Comparison of ENCODE assay signal across 15 cellular contexts in genomic region chr19:3234800-3235199, GRCh38. TPM values are rescaled to one million over a fixed set of nuclear protein-coding genes. Genes with fewer than 3 reads are reported as not detected.
A peak's percentile ranks its signal among the peaks of the same experiment; 100 is the strongest.
DNase-seq lines count a peak whose midpoint lies in the region; ATAC-seq, FAIRE-seq and TF ChIP-seq lines count a peak whose summit lies in the region.
"Had no signal": no experiment of that assay in that cellular context is flagged by ENCODE, and none has a peak within 500 bp of the region (broad histone marks: within the 10 kb centered on the region; RNA-seq: fewer than 3 reads in every experiment).

No MANE protein-coding gene starts in this region.

- H3K27ac Mint-ChIP-seq in MCF 10A (ENCODE audit: low read depth, unreplicated experiment): no peak overlapping the region
- H3K27ac Mint-ChIP-seq in immature natural killer cell: no peak overlapping the region
- H3K27ac Mint-ChIP-seq: CD8-positive, alpha-beta T cell; stimulated activated naive CD8-positive, alpha-beta T cell treated with anti-CD3 and anti-CD28 coated beads, Interleukin-15, Interleukin-2, amounts not matched to agents 100 ng/mL and 50 ng/mL, for 24 hours had no signal

- no peaks in the 10 kb centered on the region for H4K20me1 ChIP-seq in mammary epithelial cell (ENCODE audit: insufficient read depth, low read length)

- peaks cover 0 to 5% of the 10 kb centered on the region in 2 donors for H3K9me3 ChIP-seq in breast epithelium
- no peaks in the 10 kb centered on the region for H3K9me3 ChIP-seq in mammary epithelial cell (replicated peaks; ENCODE audit: insufficient read depth, low read length)
- no peaks in the 10 kb centered on the region for H3K9me3 ChIP-seq in small intestine (ENCODE audit: control insufficient read depth, low read depth)

- no peaks in the 10 kb centered on the region for H3K79me2 ChIP-seq in mammary epithelial cell (ENCODE audit: insufficient read depth, low read length)

- H3K27ac ChIP-seq in breast epithelium: no peak overlapping the region
- no peak overlapping the region for H3K27ac ChIP-seq in mammary epithelial cell (ENCODE audit: insufficient read depth, low read depth, low read length)
- no peak overlapping the region for H3K27ac ChIP-seq in small intestine (ENCODE audit: low read depth in 1 of 2, low read length in 1 of 2)
- H3K27ac ChIP-seq: heart left ventricle had no signal

- 80% methylated on average over 4 of the region's 9 CpGs for WGBS in mammary epithelial cell (ENCODE audit: low coverage, missing lambda C conversion rate)
- WGBS in small intestine, 3 donors: 48 to 60% (median 55%) methylated on average over 9 of the region's 9 CpGs

- no peak for ATAC-seq in HG03108 (IDR thresholded peaks at IDR 0.05; ENCODE audit: unreplicated experiment)
- ATAC-seq: CD8-positive, alpha-beta T cell; heart left ventricle had no signal

- H3K4me3 Mint-ChIP-seq in MCF 10A (ENCODE audit: unreplicated experiment) (no peak overlapping the region), immature natural killer cell (no peak overlapping the region)
- H3K4me3 Mint-ChIP-seq: CD8-positive, alpha-beta T cell; stimulated activated naive CD8-positive, alpha-beta T cell treated with anti-CD3 and anti-CD28 coated beads, Interleukin-15, Interleukin-2, amounts not matched to agents 100 ng/mL and 50 ng/mL, for 24 hours had no signal

- TF ChIP-seq CTCF in MCF 10A (IDR thresholded peaks at IDR 0.05; ENCODE audit: unreplicated experiment) (peak; percentile 23), breast epithelium (IDR thresholded peaks at IDR 0.05) (no peak), mammary epithelial cell (conservative IDR thresholded peaks at IDR 0.05 in 1 of 2, IDR thresholded peaks at IDR 0.05 in 1 of 2; ENCODE audit: extremely low read depth in 1 of 2, insufficient read depth in 1 of 2, low read depth in 1 of 2, low read length in 2 of 2) (peak; percentile 28 to 36)

- H3K4me1 ChIP-seq in breast epithelium (no peaks in the 10 kb centered on the region), mammary epithelial cell (ENCODE audit: insufficient read depth, low read length) (no peaks in the 10 kb centered on the region), small intestine (ENCODE audit: control insufficient read depth in 2 of 2, insufficient read depth in 1 of 2, low read depth in 1 of 2, low read length in 1 of 2) (no peaks in the 10 kb centered on the region)
- H3K4me1 ChIP-seq: heart left ventricle had no signal

- H3K4me3 ChIP-seq in breast epithelium: no peak overlapping the region
- no peak overlapping the region for H3K4me3 ChIP-seq in mammary epithelial cell (replicated peaks in 1 of 3; ENCODE audit: insufficient read depth in 1 of 3, low read depth in 2 of 3, low read length in 3 of 3)
- no peak overlapping the region for H3K4me3 ChIP-seq in small intestine (ENCODE audit: low read depth in 1 of 2, low read length in 2 of 2)
- H3K4me3 ChIP-seq: heart left ventricle had no signal

- in situ Hi-C loops in mammary epithelial cell (cut with MboI; ENCODE audit: low sequenced_read_pairs in 2 of 2): no loop called here

- intact Hi-C loops in MCF 10A (cut with micrococcal nuclease): no loop called here
- intact Hi-C loops in breast epithelium (cut with DNase I; ENCODE audit: low total_unique reads): no loop called here
- intact Hi-C loops in mammary epithelial cell (cut with micrococcal nuclease): no loop called here

- TF ChIP-seq POLR2A in breast epithelium (IDR thresholded peaks at IDR 0.05): no peak

- POLR2A ChIA-PET in MCF 10A (lab: Yijun Ruan, JAX): interaction anchor here (0.7 kb wide), 1 partner anchor 45 kb away, joined by 3 read pairs; no protein-coding TSS in a partner anchor

- no peaks in the 10 kb centered on the region for H3K36me3 Mint-ChIP-seq in MCF 10A (ENCODE audit: insufficient read depth, unreplicated experiment)
- peaks cover 0 to 4% (median 0%) of the 10 kb centered on the region in 3 donors for H3K36me3 Mint-ChIP-seq in immature natural killer cell
- H3K36me3 Mint-ChIP-seq: CD8-positive, alpha-beta T cell had no signal

- dilution Hi-C loops in mammary epithelial cell (cut with HindIII; ENCODE audit: low sequenced_read_pairs): loop anchor here (5.0 to 10.0 kb wide), 5 partner anchors 38 to 210 kb away; partner anchors contain the start of gene TLE2

- H3K4me1 Mint-ChIP-seq in MCF 10A (ENCODE audit: insufficient read depth, unreplicated experiment) (no peaks in the 10 kb centered on the region), immature natural killer cell (no peaks in the 10 kb centered on the region)

- CTCF ChIA-PET in MCF 10A (lab: Yijun Ruan, JAX) (interaction anchor here (0.5 to 0.6 kb wide), 3 partner anchors 19 to 281 kb away, joined by 3 to 6 read pairs (median 3); no protein-coding TSS in a partner anchor), mammary epithelial cell (lab: Charles Lee; ENCODE audit: low non-redundant PET) (no interaction called here)

- H3K9me3 Mint-ChIP-seq in MCF 10A (ENCODE audit: unreplicated experiment) (no peaks in the 10 kb centered on the region), immature natural killer cell (no peaks in the 10 kb centered on the region)
- H3K9me3 Mint-ChIP-seq: CD8-positive, alpha-beta T cell; stimulated activated naive CD8-positive, alpha-beta T cell treated with anti-CD3 and anti-CD28 coated beads, Interleukin-15, Interleukin-2, amounts not matched to agents 100 ng/mL and 50 ng/mL, for 24 hours had no signal

- no peak for DNase-seq in MCF 10A (ENCODE audit: unreplicated experiment)
- no peak for DNase-seq in breast epithelium (ENCODE audit: low spot score in 2 of 2)
- DNase-seq in NAMALWA (ENCODE audit: low spot score): peak; percentile 42
- DNase-seq in mammary epithelial cell: no peak
- peak; percentile 74 for DNase-seq in stimulated activated CD8-positive, alpha-beta memory T cell treated with anti-CD3 and anti-CD28 coated beads, Interleukin-4, amount 100 ng/mL, for 48 hours
- DNase-seq in immature natural killer cell: no peak
- DNase-seq in small intestine: no peak
- DNase-seq: CD8-positive, alpha-beta T cell; cortex of kidney; MV-4-11; NCI-H526 had no signal

- H3K9ac ChIP-seq in mammary epithelial cell (ENCODE audit: insufficient read depth, low read length): no peak overlapping the region

- H3K36me3 ChIP-seq in breast epithelium (no peaks in the 10 kb centered on the region), mammary epithelial cell (ENCODE audit: insufficient read depth, low read length) (no peaks in the 10 kb centered on the region), small intestine (ENCODE audit: control insufficient read depth in 2 of 2, insufficient read depth in 2 of 2, low read length in 2 of 2) (no peaks in the 10 kb centered on the region)
- H3K36me3 ChIP-seq: heart left ventricle had no signal

- BruUV-seq in MCF 10A (replicated peaks; lab: Mats Ljungman, UMichigan): no TSS peak
- BruUV-seq in mammary epithelial cell (replicated peaks; lab: Mats Ljungman, UMichigan): no TSS peak

- peaks cover 20% of the 10 kb centered on the region for H3K27me3 Mint-ChIP-seq in MCF 10A (ENCODE audit: insufficient read depth, unreplicated experiment)
- H3K27me3 Mint-ChIP-seq in immature natural killer cell (ENCODE audit: low read depth in 3 of 3): peaks cover 2 to 8% (median 4%) of the 10 kb centered on the region in 3 donors
- H3K27me3 Mint-ChIP-seq: stimulated activated naive CD8-positive, alpha-beta T cell treated with anti-CD3 and anti-CD28 coated beads, Interleukin-15, Interleukin-2, amounts not matched to agents 100 ng/mL and 50 ng/mL, for 24 hours had no signal

- H2AFZ ChIP-seq in mammary epithelial cell (ENCODE audit: low read depth, low read length): no peak overlapping the region

- no peak overlapping the region for H3K4me2 ChIP-seq in mammary epithelial cell (ENCODE audit: insufficient read depth, low read depth, low read length)

- H3K27me3 ChIP-seq in breast epithelium: no peaks in the 10 kb centered on the region
- no peaks in the 10 kb centered on the region for H3K27me3 ChIP-seq in mammary epithelial cell (ENCODE audit: insufficient read depth, low read length)
- no peaks in the 10 kb centered on the region for H3K27me3 ChIP-seq in small intestine (ENCODE audit: control insufficient read depth in 2 of 2, insufficient read depth in 2 of 2, low read length in 2 of 2)

- no peak for FAIRE-seq in small intestine (lab: Jason Lieb, UNC)

RNA-seq across cellular contexts. Expression of gene CELF5, which starts 10.3 kb away (rescaled TPM):
- total RNA-seq in MCF 10A (2022): 0.17 and 0.30 TPM in 2 replicates
- under 1 TPM in 2 of 3 donors, not detected in 1; 0.33 to 0.59 TPM for total RNA-seq in breast epithelium
- under 1 TPM; 0.17 to 0.19 TPM for total RNA-seq in mammary epithelial cell
- polyA plus RNA-seq in mammary epithelial cell: 0.15 TPM
- polyA minus RNA-seq in mammary epithelial cell: not detected
- polyA plus RNA-seq in immature natural killer cell: not detected
- polyA plus RNA-seq in small intestine: under 1 TPM in 2 of 3 donors, not detected in 1; 0.54 to 0.70 TPM
- total RNA-seq: heart left ventricle, skeletal muscle tissue had no signal
- polyA plus RNA-seq: heart left ventricle had no signal

RNA-seq across cellular contexts. Expression of gene NCLN, which starts 49.1 kb away (rescaled TPM):
- 72.1 and 84.1 TPM in 2 replicates for total RNA-seq in MCF 10A (2022)
- total RNA-seq in breast epithelium: 10 to 100 TPM; 21.1 to 34.7 (median 25.3) TPM
- total RNA-seq in mammary epithelial cell: 10 to 100 TPM; 55.5 to 95.3 TPM
- 91.0 TPM for polyA plus RNA-seq in mammary epithelial cell
- polyA minus RNA-seq in mammary epithelial cell: 106 TPM
- polyA plus RNA-seq in immature natural killer cell: 10 to 100 TPM; 22.8 to 58.8 (median 55.2) TPM
- 100 to 1,000 TPM in 2 of 3 donors, 10 to 100 TPM in 1; 94.7 to 217 (median 129) TPM for polyA plus RNA-seq in small intestine

RNA-seq across cellular contexts. Expression of gene S1PR4, which starts 56.2 kb away (rescaled TPM):
- total RNA-seq in MCF 10A (2022) (0.39 and 0.44 TPM in 2 replicates), breast epithelium (1 to 10 TPM in 2 of 3 donors, not detected in 1; 1.3 to 1.9 TPM), mammary epithelial cell (under 1 TPM; 0.67 to 0.94 TPM)
- polyA plus RNA-seq in mammary epithelial cell (0.10 TPM), immature natural killer cell (100 to 1,000 TPM; 238 to 344 (median 258) TPM), small intestine (1 to 10 TPM in 2 of 3 donors, not detected in 1; 2.4 to 5.1 TPM)
- polyA minus RNA-seq in mammary epithelial cell: not detected

Comparison
In these comparisons a context has a peak if more than half of its experiments do, and no peak if none do; other contexts are left out.
1. CTCF ChIP-seq: peak in MCF 10A (single experiment) and mammary epithelial cell (2 of 2); none in breast epithelium (0 of 3).
2. DNase-seq: peak in NAMALWA (single experiment) and stimulated activated CD8-positive, alpha-beta memory T cell treated with anti-CD3 and anti-CD28 coated beads, Interleukin-4, amount 100 ng/mL, for 48 hours (single experiment); none in MCF 10A (single experiment), breast epithelium (0 of 2), mammary epithelial cell (single experiment), immature natural killer cell (0 of 3) and small intestine (single experiment).